7 cellular contexts compared by ENCODE assay signal in genomic region chr16:31094088-31094423, GRCh38. TPM values are rescaled to one million over a fixed set of nuclear protein-coding genes. Genes with fewer than 3 reads are reported as not detected.
A peak's percentile ranks its signal among the peaks of the same experiment; 100 is the strongest.
DNase-seq lines count a peak whose midpoint lies in the region; ATAC-seq and TF ChIP-seq lines count a peak whose summit lies in the region.

No MANE protein-coding gene starts in this region.

- H3K4me2 ChIP-seq in GM23248 (ENCODE audit: unreplicated experiment), result peak overlapping the region; percentile 96
- peak overlapping the region; percentile 80 for H3K4me2 ChIP-seq in OCI-LY3 (ENCODE audit: low read length)

- H3K27ac ChIP-seq in GM23248, result peak overlapping the region; percentile 93
- peak overlapping the region; percentile 71 for H3K27ac ChIP-seq in OCI-LY3 (ENCODE audit: low read length)
- H3K27ac ChIP-seq in endodermal cell (ENCODE audit: low read depth, low read length), result peak overlapping the region; percentile 77

- H3K4me1 Mint-ChIP-seq in endodermal cell, result peaks cover 3% of the 10 kb centered on the region
- H3K4me1 Mint-ChIP-seq in naive thymus-derived CD8-positive, alpha-beta T cell, result peaks cover 13 to 36% (median 32%) of the 10 kb centered on the region in 4 donors

- H3K27me3 Mint-ChIP-seq in endodermal cell (ENCODE audit: insufficient read depth), result no peaks in the 10 kb centered on the region
- H3K27me3 Mint-ChIP-seq in naive thymus-derived CD8-positive, alpha-beta T cell, result no peaks in the 10 kb centered on the region

- peaks cover 21% of the 10 kb centered on the region for H3F3A ChIP-seq in GM23248 (ENCODE audit: insufficient read depth)

- H3K4me3 Mint-ChIP-seq in endodermal cell, result peak overlapping the region; percentile 80
- peak overlapping the region; percentile 89 to 98 (median 92) for H3K4me3 Mint-ChIP-seq in naive thymus-derived CD8-positive, alpha-beta T cell

- no peak for ATAC-seq in naive thymus-derived CD8-positive, alpha-beta T cell

- H3K4me3 ChIP-seq in GM23248, result peak overlapping the region; percentile 92
- peak overlapping the region; percentile 85 for H3K4me3 ChIP-seq in OCI-LY3 (ENCODE audit: low read length)
- H3K4me3 ChIP-seq in endodermal cell (ENCODE audit: low read length), result peak overlapping the region; percentile 95

- H4K20me1 ChIP-seq in GM23248 (ENCODE audit: insufficient read depth), result no peaks in the 10 kb centered on the region
- H4K20me1 ChIP-seq in OCI-LY3 (ENCODE audit: insufficient read depth, low read length), result 0 out of 2 replicates have a peak, but pooled peaks cover 4% of the 10 kb centered on the region

- H3K27me3 ChIP-seq in GM23248 (replicated peaks; ENCODE audit: insufficient read depth), result no peaks in the 10 kb centered on the region
- no peaks in the 10 kb centered on the region for H3K27me3 ChIP-seq in OCI-LY3 (ENCODE audit: low read depth, low read length)
- H3K27me3 ChIP-seq in endodermal cell (ENCODE audit: control insufficient read depth, insufficient read depth, low read length, poor library complexity, severe bottlenecking), result no peaks in the 10 kb centered on the region

- H3K36me3 ChIP-seq in GM23248 (ENCODE audit: low read depth) (peaks cover 13% of the 10 kb centered on the region; the same call in 1 of the 2 replicates), OCI-LY3 (replicated peaks; ENCODE audit: low read depth, low read length) (peaks cover 11% of the 10 kb centered on the region), endodermal cell (ENCODE audit: control insufficient read depth, insufficient read depth, low read length) (peaks cover 20% of the 10 kb centered on the region)

- no peaks in the 10 kb centered on the region for H3K9me2 ChIP-seq in GM23248 (ENCODE audit: insufficient read depth)

- H3K9me3 ChIP-seq in GM23248 (ENCODE audit: low read depth) (no peaks in the 10 kb centered on the region), OCI-LY3 (ENCODE audit: insufficient read depth, low read length) (no peaks in the 10 kb centered on the region), endodermal cell (ENCODE audit: control insufficient read depth, low read length) (no peaks in the 10 kb centered on the region)

- H2AFZ ChIP-seq in GM23248 (peak overlapping the region; percentile 79), OCI-LY3 (ENCODE audit: low read depth, low read length) (peak overlapping the region; percentile 96; the same call in 1 of the 2 replicates)

- in situ Hi-C loops in GM23248 (cut with MboI), result no loop called here

- TF ChIP-seq CTCF in OCI-LY3 (IDR thresholded peaks at IDR 0.05; ENCODE audit: low read depth, low read length), result no peak
- no peak for TF ChIP-seq CTCF in endodermal cell (conservative IDR thresholded peaks at IDR 0.05)

- H3K27ac Mint-ChIP-seq in endodermal cell, result peak overlapping the region; percentile 69
- peak overlapping the region; percentile 63 to 96 (median 92) for H3K27ac Mint-ChIP-seq in naive thymus-derived CD8-positive, alpha-beta T cell

- DNase-seq in GM23248, result peak; percentile 41
- DNase-seq in endodermal cell, result peak; percentile 73
- DNase-seq in naive thymus-derived CD8-positive, alpha-beta T cell, result no peak
- no peak for DNase-seq in NCI-H1092 (lab: John Stamatoyannopoulos, UW)
- no peak for DNase-seq in activated CD4-positive, alpha-beta T cell treated with anti-CD3 and anti-CD28 coated beads for 1 hour
- no peak for DNase-seq in stimulated activated CD4-positive, alpha-beta T cell treated with anti-CD3 and anti-CD28 coated beads, Interleukin-4, amount 100 ng/mL, for 24 hours

- peaks cover 14% of the 10 kb centered on the region for H3K36me3 Mint-ChIP-seq in endodermal cell (ENCODE audit: low read depth)
- H3K36me3 Mint-ChIP-seq in naive thymus-derived CD8-positive, alpha-beta T cell, result peaks cover 0 to 15% (median 2%) of the 10 kb centered on the region in 3 donors

- H3K9me3 Mint-ChIP-seq in endodermal cell, result no peaks in the 10 kb centered on the region
- H3K9me3 Mint-ChIP-seq in naive thymus-derived CD8-positive, alpha-beta T cell, result no peaks in the 10 kb centered on the region

- H3K4me1 ChIP-seq in GM23248 (ENCODE audit: insufficient read depth), result peaks cover 33% of the 10 kb centered on the region
- H3K4me1 ChIP-seq in OCI-LY3 (ENCODE audit: low read length), result peaks cover 12% of the 10 kb centered on the region
- H3K4me1 ChIP-seq in endodermal cell (ENCODE audit: control insufficient read depth, insufficient read depth, low read length), result no peaks in the 10 kb centered on the region

- H3K9ac ChIP-seq in GM23248 (peak overlapping the region; percentile 94), OCI-LY3 (ENCODE audit: low read length) (peak overlapping the region; percentile 85), endodermal cell (ENCODE audit: extremely low read depth, low read length, poor library complexity, severe bottlenecking) (peak overlapping the region; percentile 77)

- WGBS in GM23248 (ENCODE audit: low coverage in 1 of 2, low lambda C conversion rate in 2 of 2, missing lambda C conversion rate in 2 of 2), 2 experiments, result 1 to 3% methylated on average over 20 of the region's 20 CpGs
- WGBS in endodermal cell (ENCODE audit: insufficient coverage in 1 of 2, insufficient read length in 1 of 2), 2 experiments, result 0% methylated on average over 14 to 20 of the region's 20 CpGs

- POLR2A ChIA-PET in naive thymus-derived CD8-positive, alpha-beta T cell (lab: Charles Lee), result interaction anchor here (0.7 to 4.8 kb wide), 7 partner anchors 20 to 238 kb away, joined by 3 to 26 read pairs (median 3); partner anchors contain the start of genes FUS, KAT8, ZNF646 and ZNF668

- H3K79me2 ChIP-seq in GM23248 (ENCODE audit: insufficient read depth) (peaks cover 48% of the 10 kb centered on the region), OCI-LY3 (ENCODE audit: low read length) (peaks cover 39% of the 10 kb centered on the region)

RNA-seq across cellular contexts. Expression of gene VKORC1, which starts 0.5 kb away (rescaled TPM):
- 444 and 480 TPM in 2 replicates for total RNA-seq in GM23248 (2014; rRNA removed; shearing (Covaris generic))
- 535 and 542 TPM in 2 replicates for polyA plus RNA-seq in GM23248 (2016; fragmentation: Nextera tagmentation; extraction: Ambion mirVana)
- 10 to 100 TPM; 53.7 to 63.0 TPM for total RNA-seq in endodermal cell
- polyA plus RNA-seq in endodermal cell (2013, experiment 1 of 2), result 93.5 TPM
- 86.0 TPM for polyA plus RNA-seq in endodermal cell (2013, experiment 2 of 2)
- 10 to 100 TPM; 42.0 to 47.8 TPM for total RNA-seq in naive thymus-derived CD8-positive, alpha-beta T cell
- 100 to 1,000 TPM in 1 of 3 donors, 10 to 100 TPM in 2; 98.2 to 109 (median 99.1) TPM for polyA plus RNA-seq in naive thymus-derived CD8-positive, alpha-beta T cell

RNA-seq across cellular contexts. Expression of gene PRSS53, which starts 5.3 kb away (rescaled TPM):
- 7.0 and 10.5 TPM in 2 replicates for total RNA-seq in GM23248 (2014; rRNA removed; shearing (Covaris generic))
- 0.84 and 0.95 TPM in 2 replicates for polyA plus RNA-seq in GM23248 (2016; fragmentation: Nextera tagmentation; extraction: Ambion mirVana)
- 1 to 10 TPM; 1.7 to 2.8 TPM for total RNA-seq in endodermal cell
- 4.1 TPM for polyA plus RNA-seq in endodermal cell (2013, experiment 1 of 2)
- 3.2 TPM for polyA plus RNA-seq in endodermal cell (2013, experiment 2 of 2)
- total RNA-seq in naive thymus-derived CD8-positive, alpha-beta T cell, result 10 to 100 TPM; 11.1 to 11.4 TPM
- under 1 TPM; 0.49 to 0.54 (median 0.51) TPM for polyA plus RNA-seq in naive thymus-derived CD8-positive, alpha-beta T cell

RNA-seq across cellular contexts. Expression of gene BCKDK, which starts 14.1 kb away (rescaled TPM):
- 42.1 and 71.4 TPM in 2 replicates for total RNA-seq in GM23248 (2014; rRNA removed; shearing (Covaris generic))
- polyA plus RNA-seq in GM23248 (2016; fragmentation: Nextera tagmentation; extraction: Ambion mirVana), result 108 and 114 TPM in 2 replicates
- 10 to 100 TPM; 47.0 to 57.7 TPM for total RNA-seq in endodermal cell
- 44.3 TPM for polyA plus RNA-seq in endodermal cell (2013, experiment 1 of 2)
- 42.0 TPM for polyA plus RNA-seq in endodermal cell (2013, experiment 2 of 2)
- 10 to 100 TPM; 17.1 to 19.7 TPM for total RNA-seq in naive thymus-derived CD8-positive, alpha-beta T cell
- polyA plus RNA-seq in naive thymus-derived CD8-positive, alpha-beta T cell, result 10 to 100 TPM; 20.8 to 30.8 (median 23.4) TPM

RNA-seq across cellular contexts. Expression of gene ZNF646, which starts 19.8 kb away (rescaled TPM):
- total RNA-seq in GM23248 (2014; rRNA removed; shearing (Covaris generic)), result 10.6 and 12.8 TPM in 2 replicates
- 3.5 and 4.0 TPM in 2 replicates for polyA plus RNA-seq in GM23248 (2016; fragmentation: Nextera tagmentation; extraction: Ambion mirVana)
- total RNA-seq in endodermal cell, result 10 to 100 TPM; 24.9 to 29.2 TPM
- polyA plus RNA-seq in endodermal cell (2013, experiment 1 of 2), result 16.2 TPM
- 15.9 TPM for polyA plus RNA-seq in endodermal cell (2013, experiment 2 of 2)
- total RNA-seq in naive thymus-derived CD8-positive, alpha-beta T cell, result 10 to 100 TPM; 33.2 to 35.7 TPM
- 1 to 10 TPM; 2.8 to 9.1 (median 4.0) TPM for polyA plus RNA-seq in naive thymus-derived CD8-positive, alpha-beta T cell

RNA-seq across cellular contexts. Expression of gene ZNF668, which starts 20.0 kb away (rescaled TPM):
- 20.6 and 21.8 TPM in 2 replicates for total RNA-seq in GM23248 (2014; rRNA removed; shearing (Covaris generic))
- 19.5 and 20.8 TPM in 2 replicates for polyA plus RNA-seq in GM23248 (2016; fragmentation: Nextera tagmentation; extraction: Ambion mirVana)
- total RNA-seq in endodermal cell, result 10 to 100 TPM; 11.2 to 12.6 TPM
- 9.8 TPM for polyA plus RNA-seq in endodermal cell (2013, experiment 1 of 2)
- 11.6 TPM for polyA plus RNA-seq in endodermal cell (2013, experiment 2 of 2)
- 10 to 100 TPM; 11.7 to 13.7 TPM for total RNA-seq in naive thymus-derived CD8-positive, alpha-beta T cell
- 1 to 10 TPM; 4.2 to 9.1 (median 7.5) TPM for polyA plus RNA-seq in naive thymus-derived CD8-positive, alpha-beta T cell

Comparison
In these comparisons a context has a peak if more than half of its experiments do, and no peak if none do; other contexts are left out.
1. DNase-seq: peak in GM23248 (single experiment) and endodermal cell (single experiment); none in naive thymus-derived CD8-positive, alpha-beta T cell (0 of 10), NCI-H1092 (single experiment), activated CD4-positive, alpha-beta T cell treated with anti-CD3 and anti-CD28 coated beads for 1 hour (single experiment) and stimulated activated CD4-positive, alpha-beta T cell treated with anti-CD3 and anti-CD28 coated beads, Interleukin-4, amount 100 ng/mL, for 24 hours (single experiment).
2. Peak in every context shown above with its lines, with median percentiles within 50 percentile points of each other: H3K27ac ChIP-seq, H3K4me3 ChIP-seq and H3K9ac ChIP-seq.